17 cellular contexts compared by ENCODE assay signal in the genomic region with DNA sequence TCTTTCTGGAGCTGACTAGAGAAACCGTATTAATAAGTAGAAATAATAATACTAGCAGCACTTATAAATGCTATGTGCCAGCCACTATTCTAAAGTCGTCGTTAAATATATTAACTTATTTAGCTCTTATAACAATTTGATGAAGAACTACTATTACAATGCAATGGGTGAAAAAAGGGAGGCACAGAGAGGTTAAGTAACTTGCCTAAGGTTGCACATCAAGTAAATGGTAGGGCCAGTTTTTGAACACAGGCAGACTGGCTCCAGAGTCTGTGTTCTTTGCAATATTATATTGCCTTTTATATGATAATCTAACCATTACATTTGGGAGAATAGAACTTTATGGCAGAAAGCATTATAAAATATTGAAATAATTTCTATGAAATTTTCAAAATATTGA.
"Had no signal": no experiment of that assay in that cellular context is flagged by ENCODE, and none has a peak within 500 bp of the region (broad histone marks: within the 10 kb centered on the region; RNA-seq: fewer than 3 reads in every experiment).

No MANE protein-coding gene starts in this region.

- ATAC-seq: activated CD4-positive, CD25-positive, alpha-beta regulatory T cell treated with anti-CD3 and anti-CD28 coated beads, Interleukin-2, amount 50 U/mL, for 24 hours; mucosa of descending colon; right lobe of liver had no signal

- H3K27me3 Mint-ChIP-seq: activated CD8-positive, alpha-beta memory T cell treated with anti-CD3 and anti-CD28 coated beads, Interleukin-2, amount 10 ng/mL, durations not matched to agents 7 days and 5 days; memory B cell; stimulated activated naive B cell treated with anti-CD40 and anti-IgM and Interleukin-4, amounts not matched to agents 10 μg/mL and 1 μg/mL and 100 μg/mL, for 72 hours had no signal

- H3K4me3 ChIP-seq: mucosa of descending colon, right lobe of liver, SK-N-MC, tibial artery had no signal

- H3K36me3 ChIP-seq: right lobe of liver had no signal

- H3K36me3 Mint-ChIP-seq: memory B cell; stimulated activated naive B cell treated with anti-CD40 and anti-IgM and Interleukin-4, amounts not matched to agents 10 μg/mL and 1 μg/mL and 100 μg/mL, for 72 hours had no signal

- H3K9me3 ChIP-seq: adrenal gland, mucosa of descending colon, right lobe of liver, tibial artery had no signal

- H3K27me3 ChIP-seq: adrenal gland, right lobe of liver, tibial artery had no signal

- H3K4me3 Mint-ChIP-seq: nephron had no signal

- H3K27ac ChIP-seq: SK-N-MC had no signal

- H3K9me3 Mint-ChIP-seq: activated naive CD4-positive, alpha-beta T cell treated with anti-CD3 and anti-CD28 coated beads for 36 hours; activated T-helper 2 cell treated with anti-CD3 and anti-CD28 coated beads, Interferon-gamma antibody, Interleukin-2, Interleukin-4, amounts not matched to agents 10 μg/mL and 5 μg/mL and 100 μg/mL, durations not matched to agents 14 hours and 24 hours and 36 hours; memory B cell; nephron; stimulated activated naive B cell treated with anti-CD40 and anti-IgM and Interleukin-4, amounts not matched to agents 10 μg/mL and 1 μg/mL and 100 μg/mL, for 72 hours had no signal

- DNase-seq: activated CD4-positive, alpha-beta T cell treated with anti-CD3 and anti-CD28 coated beads, Interleukin-2, amount 50 U/mL, for 4 hours; activated CD8-positive, alpha-beta memory T cell treated with anti-CD3 and anti-CD28 coated beads, Interleukin-2, amount 10 ng/mL, durations not matched to agents 7 days and 5 days; activated naive CD4-positive, alpha-beta T cell treated with anti-CD3 and anti-CD28 coated beads for 36 hours; adrenal gland; effector CD8-positive, alpha-beta T cell; mucosa of descending colon; right lobe of liver; small intestine; stimulated activated CD4-positive, alpha-beta T cell treated with anti-CD3 and anti-CD28 coated beads, Interleukin-4, amount 100 ng/mL, for 4 hours; stimulated activated naive B cell treated with anti-CD40 and anti-IgM and Interleukin-4, amounts not matched to agents 10 μg/mL and 1 μg/mL and 100 μg/mL, for 72 hours; T-helper 9 cell; tibial artery had no signal
